ENCODE assay signal across 17 cellular contexts in the genomic region with DNA sequence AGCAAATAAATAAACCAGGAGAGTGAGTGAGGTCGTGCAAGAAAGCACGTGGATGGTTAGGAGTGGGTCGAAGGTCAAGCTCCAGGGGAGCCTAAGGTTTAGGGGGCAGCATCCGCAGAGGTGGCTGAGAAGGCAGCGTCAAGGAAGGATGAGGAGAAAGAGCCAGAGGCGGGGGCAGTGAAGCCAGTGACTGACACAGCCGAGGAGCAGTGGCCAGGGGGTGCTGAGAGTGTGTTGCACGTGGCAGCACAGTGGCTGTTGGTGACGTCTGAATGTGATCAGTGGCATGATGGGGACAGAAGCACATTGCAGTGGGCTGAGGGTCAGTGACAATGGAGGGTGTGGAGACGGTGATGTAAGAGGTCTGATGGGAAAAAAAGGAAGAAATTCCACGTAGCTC. TPM values are rescaled to one million over a fixed set of nuclear protein-coding genes. Genes with fewer than 3 reads are reported as not detected.
A peak's percentile ranks its signal among the peaks of the same experiment; 100 is the strongest.
DNase-seq lines count a peak whose midpoint lies in the region; ATAC-seq and TF ChIP-seq lines count a peak whose summit lies in the region.
"Had no signal": no experiment of that assay in that cellular context is flagged by ENCODE, and none has a peak within 500 bp of the region (broad histone marks: within the 10 kb centered on the region; RNA-seq: fewer than 3 reads in every experiment).

No MANE protein-coding gene starts in this region.

- no peak for ATAC-seq in stimulated activated naive B cell treated with anti-CD40 and anti-IgM and Interleukin-4, amounts not matched to agents 10 μg/mL and 1 μg/mL and 100 μg/mL, for 72 hours (replicated peaks)
- no peak for ATAC-seq in GM21528 (IDR thresholded peaks at IDR 0.05; ENCODE audit: low FRiP score, unreplicated experiment)
- ATAC-seq: GM23338 had no signal

- no peaks in the 10 kb centered on the region for H3K36me3 ChIP-seq in Karpas-422 (ENCODE audit: insufficient read depth, low read length)
- H3K36me3 ChIP-seq in right atrium auricular region = no peaks in the 10 kb centered on the region

- peaks cover 2% of the 10 kb centered on the region for H3K36me3 Mint-ChIP-seq in chondrocyte (ENCODE audit: low read depth)
- H3K36me3 Mint-ChIP-seq in stimulated activated naive B cell treated with anti-CD40 and anti-IgM and Interleukin-4, amounts not matched to agents 10 μg/mL and 1 μg/mL and 100 μg/mL, for 72 hours = no peaks in the 10 kb centered on the region

- no peak overlapping the region for H3K4me3 Mint-ChIP-seq in chondrocyte (ENCODE audit: unreplicated experiment)
- H3K4me3 Mint-ChIP-seq in stimulated activated naive B cell treated with anti-CD40 and anti-IgM and Interleukin-4, amounts not matched to agents 10 μg/mL and 1 μg/mL and 100 μg/mL, for 72 hours = no peak overlapping the region
- H3K4me3 Mint-ChIP-seq: GM23338 had no signal

- no peaks in the 10 kb centered on the region for H3K27me3 ChIP-seq in Karpas-422 (ENCODE audit: low read length)
- no peaks in the 10 kb centered on the region for H3K27me3 ChIP-seq in right atrium auricular region

- no peaks in the 10 kb centered on the region for H4K20me1 ChIP-seq in Karpas-422 (ENCODE audit: insufficient read depth, low read depth, low read length)

- H3K9me2 ChIP-seq in Karpas-422 (replicated peaks; ENCODE audit: insufficient read depth, low read length) = no peaks in the 10 kb centered on the region

- TF ChIP-seq CTCF in chondrocyte (IDR thresholded peaks at IDR 0.05) (no peak), right atrium auricular region (IDR thresholded peaks at IDR 0.05) (no peak)

- H3K4me1 Mint-ChIP-seq in chondrocyte (ENCODE audit: low read depth) = peaks cover 25% of the 10 kb centered on the region
- peaks cover 6 to 13% of the 10 kb centered on the region in 2 donors for H3K4me1 Mint-ChIP-seq in stimulated activated naive B cell treated with anti-CD40 and anti-IgM and Interleukin-4, amounts not matched to agents 10 μg/mL and 1 μg/mL and 100 μg/mL, for 72 hours
- H3K4me1 Mint-ChIP-seq: GM23338 had no signal

- DNase-seq in Karpas-422 (no peak), chondrocyte (ENCODE audit: low spot score) (no peak), right atrium auricular region (ENCODE audit: low spot score) (peak; percentile 57), cortex of kidney (lab: John Stamatoyannopoulos, UW) (no peak)
- DNase-seq in stimulated activated naive B cell treated with anti-CD40 and anti-IgM and Interleukin-4, amounts not matched to agents 10 μg/mL and 1 μg/mL and 100 μg/mL, for 72 hours = no peak
- no peak for DNase-seq in effector CD4-positive, alpha-beta T cell
- DNase-seq: ACHN, AML-193, GF-D8, NCI-H1105 treated with DMSO at 0.1 percent for 48 hours, NCI-H1694, NCI-H2081 treated with DMSO at 0.1 percent for 48 hours, SHP77 had no signal

- no peak overlapping the region for H3K9ac ChIP-seq in Karpas-422 (ENCODE audit: low read length)

- no peaks in the 10 kb centered on the region for H3K9me3 ChIP-seq in Karpas-422 (ENCODE audit: low read length)
- no peaks in the 10 kb centered on the region for H3K9me3 ChIP-seq in right atrium auricular region

- H3K4me3 ChIP-seq in Karpas-422 (ENCODE audit: low read length) (no peak overlapping the region), right atrium auricular region (no peak overlapping the region)
- H3K4me3 ChIP-seq: GM23338, SK-N-MC had no signal

- H3K27me3 Mint-ChIP-seq in chondrocyte (ENCODE audit: low read depth) = peaks cover 21% of the 10 kb centered on the region
- peaks cover 27 to 37% of the 10 kb centered on the region in 2 donors for H3K27me3 Mint-ChIP-seq in stimulated activated naive B cell treated with anti-CD40 and anti-IgM and Interleukin-4, amounts not matched to agents 10 μg/mL and 1 μg/mL and 100 μg/mL, for 72 hours

- H3K4me1 ChIP-seq in Karpas-422 (ENCODE audit: low read length) = peaks cover 8% of the 10 kb centered on the region
- H3K4me1 ChIP-seq in right atrium auricular region = peaks cover 0 to 32% of the 10 kb centered on the region in 2 donors

- H3K4me2 ChIP-seq in Karpas-422 (ENCODE audit: low read depth, low read length, poor library complexity, severe bottlenecking) = peak overlapping the region; percentile 24
- H3K4me2 ChIP-seq: GM23338 had no signal

- H3K79me2 ChIP-seq in Karpas-422 (ENCODE audit: low read length) = no peaks in the 10 kb centered on the region

- H2AFZ ChIP-seq in Karpas-422 (ENCODE audit: low read length) = peak overlapping the region; percentile 80; the same call in 1 of the 2 replicates
- H2AFZ ChIP-seq: GM23338 had no signal

- H3K27ac Mint-ChIP-seq in chondrocyte (ENCODE audit: unreplicated experiment) = peak overlapping the region; percentile 45
- H3K27ac Mint-ChIP-seq in stimulated activated naive B cell treated with anti-CD40 and anti-IgM and Interleukin-4, amounts not matched to agents 10 μg/mL and 1 μg/mL and 100 μg/mL, for 72 hours = peak overlapping the region; percentile 14
- H3K27ac Mint-ChIP-seq: GM23338 had no signal

- H3K9me3 Mint-ChIP-seq in chondrocyte (ENCODE audit: low read depth) = peaks cover 4% of the 10 kb centered on the region
- no peaks in the 10 kb centered on the region for H3K9me3 Mint-ChIP-seq in stimulated activated naive B cell treated with anti-CD40 and anti-IgM and Interleukin-4, amounts not matched to agents 10 μg/mL and 1 μg/mL and 100 μg/mL, for 72 hours
- H3K9me3 Mint-ChIP-seq: GM23338 had no signal

- H3K27ac ChIP-seq in Karpas-422 (ENCODE audit: low read length) (no peak overlapping the region), right atrium auricular region (peak overlapping the region in 1 of 2 donors; percentile 31)
- H3K27ac ChIP-seq: C4-2B, SK-N-MC had no signal

RNA-seq across cellular contexts. Expression of gene FHL2, which starts 13.7 kb away (rescaled TPM):
- total RNA-seq in Karpas-422 (2014; rRNA removed; shearing (Covaris generic); ENCODE audit: low replicate concordance) = 0.26 TPM in 1 of 2 replicates, not detected in the other
- total RNA-seq in chondrocyte (63.6 to 104 TPM (median 97.3 TPM) in 3 replicates), right atrium auricular region (100 to 1,000 TPM; 141 to 356 TPM)

Comparison
In these comparisons a context has a peak if more than half of its experiments do, and no peak if none do; other contexts are left out.
1. RNA of gene FHL2, which starts 13.7 kb away (total RNA-seq): 141 to 356 TPM in right atrium auricular region and 63.6 to 104 TPM in chondrocyte; 0.26 TPM in Karpas-422; every median in the first group is over 10 times any median in the second.